ENCODE assay signal across 1 cellular context in the genomic region with DNA sequence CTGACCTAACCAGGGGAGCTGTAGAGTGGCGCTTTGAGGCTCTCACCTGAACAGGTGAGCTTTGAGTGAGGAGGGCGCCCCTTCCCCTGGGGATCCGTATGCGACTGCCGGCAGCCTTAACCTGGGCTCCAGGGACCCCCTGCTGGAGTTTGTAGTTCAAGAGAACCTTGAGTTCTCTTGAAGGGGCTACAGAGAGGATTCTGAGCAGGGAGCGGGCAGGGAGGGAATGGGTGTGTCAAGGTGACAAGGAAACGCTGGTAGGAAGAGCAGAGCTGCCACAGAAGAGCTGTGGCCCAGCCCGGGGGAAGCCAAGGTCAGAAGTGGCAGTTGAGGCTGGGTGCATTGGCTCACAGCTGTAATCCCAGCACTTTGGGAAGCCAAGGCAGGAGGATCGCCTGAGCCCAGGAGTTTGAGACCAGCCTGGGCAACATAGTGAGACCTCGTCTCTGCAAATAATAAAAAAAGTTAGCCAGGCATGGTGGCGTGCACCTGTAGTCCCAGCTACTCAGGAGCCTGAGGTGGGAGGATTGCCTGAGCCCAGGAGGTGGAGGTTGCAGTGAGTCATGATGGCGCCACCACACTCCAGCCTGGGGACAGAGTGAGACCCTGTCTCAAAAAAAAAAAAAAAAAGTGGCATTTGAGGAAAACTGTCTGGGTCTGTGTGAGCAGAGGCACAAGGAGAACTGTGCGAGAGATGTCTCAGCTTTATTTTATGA.
TF ChIP-seq lines count a peak whose summit lies in the region.

No MANE protein-coding gene starts in this region.

TF ChIP-seq in K562, 482 proteins besides CTCF, POLR2A, EP300 and RAD21:
- TF ChIP-seq ZNF79 (CRISPR knock-in tag; IDR thresholded peaks at IDR 0.05; ENCODE audit: low read depth) = no peak
- no peak for TF ChIP-seq RBM14 (IDR thresholded peaks at IDR 0.05; ENCODE audit: borderline replicate concordance, insufficient read depth, low read depth, low read length)
- TF ChIP-seq PHF20 (IDR thresholded peaks at IDR 0.05; ENCODE audit: partially characterized antibody) = peak; percentile 9
- TF ChIP-seq SIN3A (IDR thresholded peaks at IDR 0.05; ENCODE audit: borderline replicate concordance in 2 of 2, control insufficient read depth in 1 of 2, low read depth in 2 of 2, low read length in 2 of 2) = no peak
- TF ChIP-seq, protein P1, sequence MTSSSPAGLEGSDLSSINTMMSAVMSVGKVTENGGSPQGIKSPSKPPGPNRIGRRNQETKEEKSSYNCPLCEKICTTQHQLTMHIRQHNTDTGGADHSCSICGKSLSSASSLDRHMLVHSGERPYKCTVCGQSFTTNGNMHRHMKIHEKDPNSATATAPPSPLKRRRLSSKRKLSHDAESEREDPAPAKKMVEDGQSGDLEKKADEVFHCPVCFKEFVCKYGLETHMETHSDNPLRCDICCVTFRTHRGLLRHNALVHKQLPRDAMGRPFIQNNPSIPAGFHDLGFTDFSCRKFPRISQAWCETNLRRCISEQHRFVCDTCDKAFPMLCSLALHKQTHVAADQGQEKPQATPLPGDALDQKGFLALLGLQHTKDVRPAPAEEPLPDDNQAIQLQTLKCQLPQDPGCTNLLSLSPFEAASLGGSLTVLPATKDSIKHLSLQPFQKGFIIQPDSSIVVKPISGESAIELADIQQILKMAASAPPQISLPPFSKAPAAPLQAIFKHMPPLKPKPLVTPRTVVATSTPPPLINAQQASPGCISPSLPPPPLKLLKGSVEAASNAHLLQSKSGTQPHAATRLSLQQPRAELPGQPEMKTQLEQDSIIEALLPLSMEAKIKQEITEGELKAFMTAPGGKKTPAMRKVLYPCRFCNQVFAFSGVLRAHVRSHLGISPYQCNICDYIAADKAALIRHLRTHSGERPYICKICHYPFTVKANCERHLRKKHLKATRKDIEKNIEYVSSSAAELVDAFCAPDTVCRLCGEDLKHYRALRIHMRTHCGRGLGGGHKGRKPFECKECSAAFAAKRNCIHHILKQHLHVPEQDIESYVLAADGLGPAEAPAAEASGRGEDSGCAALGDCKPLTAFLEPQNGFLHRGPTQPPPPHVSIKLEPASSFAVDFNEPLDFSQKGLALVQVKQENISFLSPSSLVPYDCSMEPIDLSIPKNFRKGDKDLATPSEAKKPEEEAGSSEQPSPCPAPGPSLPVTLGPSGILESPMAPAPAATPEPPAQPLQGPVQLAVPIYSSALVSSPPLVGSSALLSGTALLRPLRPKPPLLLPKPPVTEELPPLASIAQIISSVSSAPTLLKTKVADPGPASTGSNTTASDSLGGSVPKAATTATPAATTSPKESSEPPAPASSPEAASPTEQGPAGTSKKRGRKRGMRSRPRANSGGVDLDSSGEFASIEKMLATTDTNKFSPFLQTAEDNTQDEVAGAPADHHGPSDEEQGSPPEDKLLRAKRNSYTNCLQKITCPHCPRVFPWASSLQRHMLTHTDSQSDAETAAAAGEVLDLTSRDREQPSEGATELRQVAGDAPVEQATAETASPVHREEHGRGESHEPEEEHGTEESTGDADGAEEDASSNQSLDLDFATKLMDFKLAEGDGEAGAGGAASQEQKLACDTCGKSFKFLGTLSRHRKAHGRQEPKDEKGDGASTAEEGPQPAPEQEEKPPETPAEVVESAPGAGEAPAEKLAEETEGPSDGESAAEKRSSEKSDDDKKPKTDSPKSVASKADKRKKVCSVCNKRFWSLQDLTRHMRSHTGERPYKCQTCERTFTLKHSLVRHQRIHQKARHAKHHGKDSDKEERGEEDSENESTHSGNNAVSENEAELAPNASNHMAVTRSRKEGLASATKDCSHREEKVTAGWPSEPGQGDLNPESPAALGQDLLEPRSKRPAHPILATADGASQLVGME (CRISPR knock-in tag; IDR thresholded peaks at IDR 0.05) = no peak
- TF ChIP-seq, protein P2, sequence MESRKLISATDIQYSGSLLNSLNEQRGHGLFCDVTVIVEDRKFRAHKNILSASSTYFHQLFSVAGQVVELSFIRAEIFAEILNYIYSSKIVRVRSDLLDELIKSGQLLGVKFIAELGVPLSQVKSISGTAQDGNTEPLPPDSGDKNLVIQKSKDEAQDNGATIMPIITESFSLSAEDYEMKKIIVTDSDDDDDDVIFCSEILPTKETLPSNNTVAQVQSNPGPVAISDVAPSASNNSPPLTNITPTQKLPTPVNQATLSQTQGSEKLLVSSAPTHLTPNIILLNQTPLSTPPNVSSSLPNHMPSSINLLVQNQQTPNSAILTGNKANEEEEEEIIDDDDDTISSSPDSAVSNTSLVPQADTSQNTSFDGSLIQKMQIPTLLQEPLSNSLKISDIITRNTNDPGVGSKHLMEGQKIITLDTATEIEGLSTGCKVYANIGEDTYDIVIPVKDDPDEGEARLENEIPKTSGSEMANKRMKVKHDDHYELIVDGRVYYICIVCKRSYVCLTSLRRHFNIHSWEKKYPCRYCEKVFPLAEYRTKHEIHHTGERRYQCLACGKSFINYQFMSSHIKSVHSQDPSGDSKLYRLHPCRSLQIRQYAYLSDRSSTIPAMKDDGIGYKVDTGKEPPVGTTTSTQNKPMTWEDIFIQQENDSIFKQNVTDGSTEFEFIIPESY (CRISPR knock-in tag; IDR thresholded peaks at IDR 0.05) = peak; percentile 29; the same call in 1 of the 2 replicates
- TF ChIP-seq RBFOX2 (IDR thresholded peaks at IDR 0.05; ENCODE audit: low read depth, low read length) = no peak
- TF ChIP-seq, protein P3, sequence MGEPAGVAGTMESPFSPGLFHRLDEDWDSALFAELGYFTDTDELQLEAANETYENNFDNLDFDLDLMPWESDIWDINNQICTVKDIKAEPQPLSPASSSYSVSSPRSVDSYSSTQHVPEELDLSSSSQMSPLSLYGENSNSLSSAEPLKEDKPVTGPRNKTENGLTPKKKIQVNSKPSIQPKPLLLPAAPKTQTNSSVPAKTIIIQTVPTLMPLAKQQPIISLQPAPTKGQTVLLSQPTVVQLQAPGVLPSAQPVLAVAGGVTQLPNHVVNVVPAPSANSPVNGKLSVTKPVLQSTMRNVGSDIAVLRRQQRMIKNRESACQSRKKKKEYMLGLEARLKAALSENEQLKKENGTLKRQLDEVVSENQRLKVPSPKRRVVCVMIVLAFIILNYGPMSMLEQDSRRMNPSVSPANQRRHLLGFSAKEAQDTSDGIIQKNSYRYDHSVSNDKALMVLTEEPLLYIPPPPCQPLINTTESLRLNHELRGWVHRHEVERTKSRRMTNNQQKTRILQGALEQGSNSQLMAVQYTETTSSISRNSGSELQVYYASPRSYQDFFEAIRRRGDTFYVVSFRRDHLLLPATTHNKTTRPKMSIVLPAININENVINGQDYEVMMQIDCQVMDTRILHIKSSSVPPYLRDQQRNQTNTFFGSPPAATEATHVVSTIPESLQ (CRISPR knock-in tag; IDR thresholded peaks at IDR 0.05) = no peak
- no peak for TF ChIP-seq RAD51 (IDR thresholded peaks at IDR 0.05; ENCODE audit: borderline replicate concordance, low read depth)
- TF ChIP-seq, protein P4, sequence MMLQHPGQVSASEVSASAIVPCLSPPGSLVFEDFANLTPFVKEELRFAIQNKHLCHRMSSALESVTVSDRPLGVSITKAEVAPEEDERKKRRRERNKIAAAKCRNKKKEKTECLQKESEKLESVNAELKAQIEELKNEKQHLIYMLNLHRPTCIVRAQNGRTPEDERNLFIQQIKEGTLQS (IDR thresholded peaks at IDR 0.05) = no peak
- TF ChIP-seq, protein P4 (CRISPR knock-in tag; conservative IDR thresholded peaks at IDR 0.05) = no peak
- TF ChIP-seq, protein P5, sequence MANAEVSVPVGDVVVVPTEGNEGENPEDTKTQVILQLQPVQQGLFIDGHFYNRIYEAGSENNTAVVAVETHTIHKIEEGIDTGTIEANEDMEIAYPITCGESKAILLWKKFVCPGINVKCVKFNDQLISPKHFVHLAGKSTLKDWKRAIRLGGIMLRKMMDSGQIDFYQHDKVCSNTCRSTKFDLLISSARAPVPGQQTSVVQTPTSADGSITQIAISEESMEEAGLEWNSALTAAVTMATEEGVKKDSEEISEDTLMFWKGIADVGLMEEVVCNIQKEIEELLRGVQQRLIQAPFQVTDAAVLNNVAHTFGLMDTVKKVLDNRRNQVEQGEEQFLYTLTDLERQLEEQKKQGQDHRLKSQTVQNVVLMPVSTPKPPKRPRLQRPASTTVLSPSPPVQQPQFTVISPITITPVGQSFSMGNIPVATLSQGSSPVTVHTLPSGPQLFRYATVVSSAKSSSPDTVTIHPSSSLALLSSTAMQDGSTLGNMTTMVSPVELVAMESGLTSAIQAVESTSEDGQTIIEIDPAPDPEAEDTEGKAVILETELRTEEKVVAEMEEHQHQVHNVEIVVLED (CRISPR knock-in tag; IDR thresholded peaks at IDR 0.05) = no peak
- TF ChIP-seq, protein P6, sequence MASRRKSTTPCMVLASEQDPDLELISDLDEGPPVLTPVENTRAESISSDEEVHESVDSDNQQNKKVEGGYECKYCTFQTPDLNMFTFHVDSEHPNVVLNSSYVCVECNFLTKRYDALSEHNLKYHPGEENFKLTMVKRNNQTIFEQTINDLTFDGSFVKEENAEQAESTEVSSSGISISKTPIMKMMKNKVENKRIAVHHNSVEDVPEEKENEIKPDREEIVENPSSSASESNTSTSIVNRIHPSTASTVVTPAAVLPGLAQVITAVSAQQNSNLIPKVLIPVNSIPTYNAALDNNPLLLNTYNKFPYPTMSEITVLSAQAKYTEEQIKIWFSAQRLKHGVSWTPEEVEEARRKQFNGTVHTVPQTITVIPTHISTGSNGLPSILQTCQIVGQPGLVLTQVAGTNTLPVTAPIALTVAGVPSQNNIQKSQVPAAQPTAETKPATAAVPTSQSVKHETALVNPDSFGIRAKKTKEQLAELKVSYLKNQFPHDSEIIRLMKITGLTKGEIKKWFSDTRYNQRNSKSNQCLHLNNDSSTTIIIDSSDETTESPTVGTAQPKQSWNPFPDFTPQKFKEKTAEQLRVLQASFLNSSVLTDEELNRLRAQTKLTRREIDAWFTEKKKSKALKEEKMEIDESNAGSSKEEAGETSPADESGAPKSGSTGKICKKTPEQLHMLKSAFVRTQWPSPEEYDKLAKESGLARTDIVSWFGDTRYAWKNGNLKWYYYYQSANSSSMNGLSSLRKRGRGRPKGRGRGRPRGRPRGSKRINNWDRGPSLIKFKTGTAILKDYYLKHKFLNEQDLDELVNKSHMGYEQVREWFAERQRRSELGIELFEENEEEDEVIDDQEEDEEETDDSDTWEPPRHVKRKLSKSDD (conservative IDR thresholded peaks at IDR 0.05; ENCODE audit: low read length) = no peak
- no peak for TF ChIP-seq HDAC1 (IDR thresholded peaks at IDR 0.05)
- TF ChIP-seq, protein P7, sequence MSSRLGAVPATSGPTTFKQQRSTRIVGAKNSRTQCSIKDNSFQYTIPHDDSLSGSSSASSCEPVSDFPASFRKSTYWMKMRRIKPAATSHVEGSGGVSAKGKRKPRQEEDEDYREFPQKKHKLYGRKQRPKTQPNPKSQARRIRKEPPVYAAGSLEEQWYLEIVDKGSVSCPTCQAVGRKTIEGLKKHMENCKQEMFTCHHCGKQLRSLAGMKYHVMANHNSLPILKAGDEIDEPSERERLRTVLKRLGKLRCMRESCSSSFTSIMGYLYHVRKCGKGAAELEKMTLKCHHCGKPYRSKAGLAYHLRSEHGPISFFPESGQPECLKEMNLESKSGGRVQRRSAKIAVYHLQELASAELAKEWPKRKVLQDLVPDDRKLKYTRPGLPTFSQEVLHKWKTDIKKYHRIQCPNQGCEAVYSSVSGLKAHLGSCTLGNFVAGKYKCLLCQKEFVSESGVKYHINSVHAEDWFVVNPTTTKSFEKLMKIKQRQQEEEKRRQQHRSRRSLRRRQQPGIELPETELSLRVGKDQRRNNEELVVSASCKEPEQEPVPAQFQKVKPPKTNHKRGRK (tag; IDR thresholded peaks at IDR 0.05) = no peak
